In the genomic region with DNA sequence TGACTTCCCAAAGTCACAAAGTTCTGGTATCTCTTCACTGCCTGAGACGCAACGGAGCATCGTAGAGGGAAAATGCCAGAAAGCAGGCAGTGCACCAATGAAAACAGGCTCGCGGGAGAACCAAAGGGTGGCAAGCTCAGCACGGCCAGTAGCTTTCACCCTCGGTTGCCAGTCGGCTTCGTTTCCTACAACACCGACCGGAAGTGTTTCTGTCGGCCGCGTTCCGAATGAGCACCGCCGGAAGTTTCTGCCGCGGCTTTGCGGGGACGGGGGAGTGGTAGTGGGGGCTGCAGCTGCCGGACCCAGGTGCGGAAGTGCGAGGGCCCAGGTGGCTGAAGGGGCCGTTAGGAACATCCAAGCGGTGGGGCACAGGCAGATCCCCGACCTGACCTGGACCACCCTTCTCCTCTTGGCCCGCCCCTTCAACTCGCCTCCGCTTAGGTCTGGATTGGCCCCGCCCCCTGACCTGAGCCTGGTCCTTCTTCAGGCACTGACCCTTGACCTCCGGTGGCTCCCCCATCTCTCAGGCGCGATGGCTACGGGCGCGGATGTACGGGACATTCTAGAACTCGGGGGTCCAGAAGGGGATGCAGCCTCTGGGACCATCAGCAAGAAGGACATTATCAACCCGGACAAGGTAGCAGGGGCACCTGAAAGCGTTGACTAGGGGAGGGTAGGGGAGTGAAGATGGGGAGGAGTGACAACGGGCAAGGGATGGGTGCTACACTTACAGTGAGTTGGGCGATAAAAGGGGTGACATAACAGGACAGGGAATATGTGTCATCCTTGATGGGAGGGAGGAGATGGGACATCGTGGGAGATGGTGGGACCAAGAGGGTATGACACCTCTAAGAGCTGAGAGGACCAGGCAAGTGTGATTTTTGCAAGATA, we compare ENCODE assay signal across 8 cellular contexts. TPM values are rescaled to one million over a fixed set of nuclear protein-coding genes. Genes with fewer than 3 reads are reported as not detected.
DNase-seq lines count a peak whose midpoint lies in the region; TF ChIP-seq lines count a peak whose summit lies in the region.

A gene with protein sequence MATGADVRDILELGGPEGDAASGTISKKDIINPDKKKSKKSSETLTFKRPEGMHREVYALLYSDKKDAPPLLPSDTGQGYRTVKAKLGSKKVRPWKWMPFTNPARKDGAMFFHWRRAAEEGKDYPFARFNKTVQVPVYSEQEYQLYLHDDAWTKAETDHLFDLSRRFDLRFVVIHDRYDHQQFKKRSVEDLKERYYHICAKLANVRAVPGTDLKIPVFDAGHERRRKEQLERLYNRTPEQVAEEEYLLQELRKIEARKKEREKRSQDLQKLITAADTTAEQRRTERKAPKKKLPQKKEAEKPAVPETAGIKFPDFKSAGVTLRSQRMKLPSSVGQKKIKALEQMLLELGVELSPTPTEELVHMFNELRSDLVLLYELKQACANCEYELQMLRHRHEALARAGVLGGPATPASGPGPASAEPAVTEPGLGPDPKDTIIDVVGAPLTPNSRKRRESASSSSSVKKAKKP (plus strand): TSS at position 250 of the 891 bp plus-strand sequence. CDS start 283 bp downstream, at position 533.

- H3K36me3 ChIP-seq in HUES6 (ENCODE audit: control insufficient read depth, insufficient read depth, low read length) (peaks cover 34% of the 10 kb centered on the region), OCI-LY1 (ENCODE audit: insufficient read depth, low read length) (peaks cover 35% of the 10 kb centered on the region; the same call in 1 of the 2 replicates)

- H3K4me3 Mint-ChIP-seq in endothelial cell (ENCODE audit: unreplicated experiment), result peak within 1 kb of the TSS; percentile 95

- H3K9me2 ChIP-seq in OCI-LY1 (ENCODE audit: low read depth, low read length), result no peaks in the 10 kb centered on the region

- no peak for TF ChIP-seq CTCF in GM20000 (IDR thresholded peaks at IDR 0.05; ENCODE audit: extremely low read depth, missing control alignments)
- TF ChIP-seq CTCF in OCI-LY1 (IDR thresholded peaks at IDR 0.05; ENCODE audit: low read length), result no peak
- TF ChIP-seq CTCF in endothelial cell (IDR thresholded peaks at IDR 0.05; ENCODE audit: unreplicated experiment), result no peak

- H3K4me3 ChIP-seq in HUES6 (ENCODE audit: low read depth, low read length) (peak within 1 kb of the TSS; percentile 90), OCI-LY1 (ENCODE audit: low read depth, low read length, poor library complexity, severe bottlenecking) (peak within 1 kb of the TSS; percentile 89)

- H4K20me1 ChIP-seq in OCI-LY1 (ENCODE audit: insufficient read depth, low read length), result no peaks in the 10 kb centered on the region

- H3K9ac ChIP-seq in HUES6 (ENCODE audit: low read length), result peak within 1 kb of the TSS; percentile 83
- peak within 1 kb of the TSS; percentile 79 for H3K9ac ChIP-seq in OCI-LY1 (ENCODE audit: low read length)

- peaks cover 7% of the 10 kb centered on the region for H3K27me3 Mint-ChIP-seq in endothelial cell (ENCODE audit: unreplicated experiment)

- peak within 1 kb of the TSS; percentile 99 for H2AFZ ChIP-seq in OCI-LY1 (ENCODE audit: low read length)

- no peaks in the 10 kb centered on the region for H3K79me2 ChIP-seq in OCI-LY1 (ENCODE audit: insufficient read depth, low read length)

- no peaks in the 10 kb centered on the region for H3K9me3 Mint-ChIP-seq in endothelial cell (ENCODE audit: unreplicated experiment)

- H3K27ac Mint-ChIP-seq in endothelial cell (ENCODE audit: unreplicated experiment), result peak within 1 kb of the TSS; percentile 74

- H3K9me3 ChIP-seq in HUES6 (ENCODE audit: control insufficient read depth, insufficient read depth, low read depth, low read length), result no peaks in the 10 kb centered on the region
- H3K9me3 ChIP-seq in OCI-LY1 (ENCODE audit: low read length), result no peaks in the 10 kb centered on the region

- H3F3A ChIP-seq in OCI-LY1 (ENCODE audit: insufficient read depth, low read length), result no peaks in the 10 kb centered on the region

- H3K27me3 ChIP-seq in HUES6 (ENCODE audit: control insufficient read depth, insufficient read depth, low read length) (no peaks in the 10 kb centered on the region), OCI-LY1 (ENCODE audit: insufficient read depth, low read length) (no peaks in the 10 kb centered on the region)

- peaks cover 29% of the 10 kb centered on the region for H3K36me3 Mint-ChIP-seq in endothelial cell (ENCODE audit: low read depth, unreplicated experiment)

- H3K27ac ChIP-seq in HUES6 (ENCODE audit: low read depth, low read length) (no peak within 1 kb of the TSS), OCI-LY1 (ENCODE audit: low read depth, low read length, poor library complexity, severe bottlenecking) (peak within 1 kb of the TSS; percentile 6)

- H3K4me2 ChIP-seq in OCI-LY1 (ENCODE audit: low read length), result peak within 1 kb of the TSS; percentile 90

- peaks cover 5% of the 10 kb centered on the region; the same call in 1 of the 2 replicates for H3K4me1 ChIP-seq in HUES6 (ENCODE audit: control insufficient read depth, insufficient read depth, low read length)
- H3K4me1 ChIP-seq in OCI-LY1 (ENCODE audit: insufficient read depth, low read length, severe bottlenecking), result peaks cover 20% of the 10 kb centered on the region

- H3K4me1 Mint-ChIP-seq in endothelial cell (ENCODE audit: unreplicated experiment), result peaks cover 24% of the 10 kb centered on the region

- DNase-seq in CD1c-positive myeloid dendritic cell (ENCODE audit: extremely low spot score) (peak; percentile 92), GM20000 (ENCODE audit: low spot score) (peak; percentile 79), endothelial cell (ENCODE audit: low spot score) (peak; percentile 80), midbrain (lab: John Stamatoyannopoulos, UW) (peak; percentile 94)
- DNase-seq in activated CD8-positive, alpha-beta memory T cell treated with anti-CD3 and anti-CD28 coated beads, Interleukin-2, amount 50 U/mL, for 4 hours, result peak; percentile 83
- DNase-seq in stimulated activated CD8-positive, alpha-beta memory T cell treated with anti-CD3 and anti-CD28 coated beads, Interleukin-15, amount 100 ng/mL, for 48 hours (ENCODE audit: low read depth in 2 of 2), result peak; percentile 69 to 71

RNA-seq across cellular contexts. Expression of the gene that starts here (rescaled TPM):
- total RNA-seq in endothelial cell (ENCODE audit: unreplicated experiment), result 87.9 TPM
